28 cellular contexts compared by ENCODE assay signal in genomic region chr5:57791875-57792274, GRCh38.
"Had no signal": no experiment of that assay in that cellular context is flagged by ENCODE, and none has a peak within 500 bp of the region (broad histone marks: within the 10 kb centered on the region; RNA-seq: fewer than 3 reads in every experiment).

No MANE protein-coding gene starts in this region.

- H3K9me3 ChIP-seq: ascending aorta, breast epithelium, colonic mucosa, esophagus squamous epithelium, gastroesophageal sphincter had no signal

- H3K4me1 ChIP-seq: ascending aorta, breast epithelium, colonic mucosa, esophagus squamous epithelium, gastroesophageal sphincter had no signal

- H3K27me3 ChIP-seq: ascending aorta, breast epithelium, cardiac muscle cell, colonic mucosa, esophagus squamous epithelium, gastroesophageal sphincter had no signal

- ATAC-seq: activated naive CD4-positive, alpha-beta T cell treated with anti-CD3 and anti-CD28 coated beads, Interleukin-2, amount 50 U/mL, for 72 hours; activated T-cell treated with anti-CD3 and anti-CD28 coated beads, Interleukin-2, amount 50 U/mL, for 72 hours; gastroesophageal sphincter; WTC11 had no signal

- DNase-seq: activated CD4-positive, alpha-beta memory T cell treated with anti-CD3 and anti-CD28 coated beads, Interleukin-2, amount 10 ng/mL, durations not matched to agents 7 days and 5 days; activated CD4-positive, alpha-beta T cell treated with anti-CD3 and anti-CD28 coated beads for 1 hour; activated CD4-positive, alpha-beta T cell treated with anti-CD3 and anti-CD28 coated beads for 4 hours; activated CD4-positive, alpha-beta T cell treated with anti-CD3 and anti-CD28 coated beads, Interleukin-2, amount 10 ng/mL, durations not matched to agents 7 days and 5 days; activated CD4-positive, alpha-beta T cell treated with anti-CD3 and anti-CD28 coated beads, Interleukin-2, amount 50 U/mL, for 4 hours; activated CD8-positive, alpha-beta memory T cell treated with anti-CD3 and anti-CD28 coated beads, Interleukin-2, amount 50 U/mL, for 48 hours; activated gamma-delta T cell; activated naive CD4-positive, alpha-beta T cell; activated naive CD4-positive, alpha-beta T cell treated with anti-CD3 and anti-CD28 coated beads, Interleukin-2, amount 10 ng/mL, durations not matched to agents 7 days and 5 days; activated naive CD8-positive, alpha-beta T cell treated with anti-CD3 and anti-CD28 coated beads, Interleukin-2, amount 10 ng/mL, durations not matched to agents 7 days and 5 days; activated T-cell treated with anti-CD3 and anti-CD28 coated beads for 4 hours; activated T-cell treated with anti-CD3 and anti-CD28 coated beads, Interleukin-2, amount 50 U/mL, for 24 hours; activated T-cell treated with anti-CD3 and anti-CD28 coated beads, Interleukin-2, amount 50 U/mL, for 72 hours; central memory CD4-positive, alpha-beta T cell; cerebellar nuclear complex; colonic mucosa; effector CD8-positive, alpha-beta T cell; esophagus squamous epithelium; foreskin melanocyte; T-helper 2 cell had no signal

- H3K27ac ChIP-seq: ascending aorta, breast epithelium, cardiac muscle cell, colonic mucosa, epithelial cell of prostate, esophagus squamous epithelium, gastroesophageal sphincter, VCaP had no signal

- H3K36me3 ChIP-seq: ascending aorta, breast epithelium, cardiac muscle cell, colonic mucosa, esophagus squamous epithelium, gastroesophageal sphincter had no signal

- H3K4me3 ChIP-seq: ascending aorta, breast epithelium, cardiac muscle cell, colonic mucosa, esophagus squamous epithelium, gastroesophageal sphincter had no signal
